ENCODE assay signal across 2 cellular contexts in genomic region chr1:7621334-7622219, GRCh38.
TF ChIP-seq lines count a peak whose summit lies in the region.

No MANE protein-coding gene starts in this region.

TF ChIP-seq in liver, 16 proteins besides CTCF, POLR2A, EP300 and RAD21 (continued from another document):
- TF ChIP-seq REST (IDR thresholded peaks at IDR 0.05): peak; percentile 36
- TF ChIP-seq ZBTB33 (IDR thresholded peaks at IDR 0.05): no peak
- TF ChIP-seq GABPA (IDR thresholded peaks at IDR 0.05 in 1 of 2, conservative IDR thresholded peaks at IDR 0.05 in 1 of 2): no peak
- TF ChIP-seq NR2F2 (IDR thresholded peaks at IDR 0.05): no peak
- TF ChIP-seq HNF4G (IDR thresholded peaks at IDR 0.05): no peak
- TF ChIP-seq RXRA (IDR thresholded peaks at IDR 0.05): peak; percentile 27 to 56
- peak; percentile 33 for TF ChIP-seq SP1 (IDR thresholded peaks at IDR 0.05)
- TF ChIP-seq TAF1 (conservative IDR thresholded peaks at IDR 0.05): no peak

TF ChIP-seq in HepG2, 621 proteins besides CTCF, POLR2A, EP300 and RAD21 (continued from another document):
- TF ChIP-seq ZFP91 (CRISPR knock-in tag; IDR thresholded peaks at IDR 0.05; ENCODE audit: borderline replicate concordance): no peak
- TF ChIP-seq FOXJ3 (CRISPR knock-in tag; IDR thresholded peaks at IDR 0.05; ENCODE audit: borderline replicate concordance): no peak
- no peak for TF ChIP-seq ZMAT3 (CRISPR knock-in tag; conservative IDR thresholded peaks at IDR 0.05)
- TF ChIP-seq MIER2 (CRISPR knock-in tag; IDR thresholded peaks at IDR 0.05): no peak
- no peak for TF ChIP-seq ZNF101 (CRISPR knock-in tag; IDR thresholded peaks at IDR 0.05; ENCODE audit: borderline replicate concordance, low read depth)
- TF ChIP-seq ELF4 (CRISPR knock-in tag; IDR thresholded peaks at IDR 0.05; ENCODE audit: borderline replicate concordance): no peak
- no peak for TF ChIP-seq PATZ1 (CRISPR knock-in tag; IDR thresholded peaks at IDR 0.05)
- TF ChIP-seq E2F5 (CRISPR knock-in tag; conservative IDR thresholded peaks at IDR 0.05): no peak
- no peak for TF ChIP-seq THAP7 (CRISPR knock-in tag; IDR thresholded peaks at IDR 0.05)
- TF ChIP-seq ZNF543 (CRISPR knock-in tag; IDR thresholded peaks at IDR 0.05): no peak
TF ChIP-seq in HepG2: peak in this region for 0.
